ENCODE assay signal across 8 cellular contexts in genomic region chr2:130836501-130837174, GRCh38. TPM values are rescaled to one million over a fixed set of nuclear protein-coding genes. Genes with fewer than 3 reads are reported as not detected.
A peak's percentile ranks its signal among the peaks of the same experiment; 100 is the strongest.
DNase-seq lines count a peak whose midpoint lies in the region; ATAC-seq and TF ChIP-seq lines count a peak whose summit lies in the region.

A gene with protein sequence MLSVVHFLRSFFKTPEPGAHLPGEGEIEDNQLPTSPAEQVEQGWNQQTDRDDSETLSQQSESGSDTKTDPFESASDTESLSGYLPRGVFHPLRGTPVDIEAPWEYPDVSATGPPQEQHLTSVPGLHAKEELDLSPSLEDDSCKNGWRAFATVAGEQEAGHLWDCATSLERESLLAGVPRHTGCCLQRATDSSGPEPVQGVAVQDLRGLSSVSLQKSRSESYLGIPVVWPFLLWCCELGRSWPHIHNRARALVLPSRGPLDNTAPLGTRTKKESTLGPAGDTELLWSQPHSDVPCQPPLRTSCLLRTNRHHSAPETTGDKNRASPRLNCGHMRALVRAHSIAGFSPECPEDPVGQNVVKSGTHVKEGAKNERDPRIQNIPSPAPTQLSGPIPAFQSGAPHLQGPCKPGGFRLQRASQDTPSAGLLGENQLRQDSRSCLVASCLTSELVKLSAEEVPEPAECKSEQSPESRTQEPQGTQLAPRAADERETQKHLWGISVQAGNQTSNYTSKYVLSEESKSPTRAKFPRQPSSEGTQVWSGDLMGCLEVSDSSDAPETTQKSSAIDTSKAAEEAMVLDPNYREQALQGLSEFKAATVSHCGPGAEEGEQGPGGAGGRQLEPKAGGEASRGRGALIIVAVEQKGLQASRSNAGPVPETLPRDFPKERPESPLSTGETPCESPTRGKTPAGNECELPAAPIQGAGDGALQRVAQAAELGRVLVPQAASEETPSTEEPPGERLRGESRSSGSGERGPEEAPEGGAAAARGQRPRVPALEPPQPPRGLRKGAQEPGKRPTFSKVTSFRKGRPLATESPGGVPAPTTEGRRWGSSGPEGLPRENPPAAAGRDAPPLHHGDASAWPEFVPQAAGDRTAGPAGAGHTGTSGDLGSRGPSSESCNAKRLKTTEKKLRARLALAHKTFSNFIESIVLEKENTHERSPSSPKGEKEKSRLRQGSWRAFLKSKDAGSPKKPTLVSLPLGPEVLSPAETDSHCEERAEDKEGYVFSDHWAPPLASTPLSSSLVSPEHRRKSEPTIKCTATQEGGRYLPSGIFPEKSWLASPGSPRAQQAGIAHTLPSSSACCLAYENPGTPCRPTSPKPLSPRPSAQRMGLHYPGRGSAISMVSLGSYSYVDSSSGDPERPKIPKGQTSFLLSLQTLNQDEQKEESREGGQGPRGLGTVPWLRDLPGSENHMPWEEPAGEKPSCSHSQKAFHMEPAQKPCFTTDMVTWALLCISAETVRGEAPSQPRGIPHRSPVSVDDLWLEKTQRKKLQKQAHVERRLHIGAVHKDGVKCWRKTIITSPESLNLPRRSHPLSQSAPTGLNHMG (N-terminal part only) (plus strand): TSS chr2:130836914. CDS start chr2:130836954, 40 bp downstream.

- H3K9me3 Mint-ChIP-seq in activated T-cell treated with anti-CD3 and anti-CD28 coated beads, Interleukin-2, amount 50 U/mL, for 72 hours = no peaks in the 10 kb centered on the region

- no peaks in the 10 kb centered on the region for H3K27me3 ChIP-seq in right cardiac atrium (ENCODE audit: control insufficient read depth, insufficient read depth)
- peaks cover 15 to 60% (median 25%) of the 10 kb centered on the region in 3 donors for H3K27me3 ChIP-seq in sigmoid colon

- H3K27ac Mint-ChIP-seq in activated T-cell treated with anti-CD3 and anti-CD28 coated beads, Interleukin-2, amount 50 U/mL, for 72 hours = no peak within 1 kb of the TSS

- TF ChIP-seq POLR2A in sigmoid colon (IDR thresholded peaks at IDR 0.05) = no peak

- H3K9me3 ChIP-seq in right cardiac atrium (ENCODE audit: control insufficient read depth, low read length) (no peaks in the 10 kb centered on the region), sigmoid colon (no peaks in the 10 kb centered on the region)

- intact Hi-C loops in right cardiac atrium (cut with DNase I) = no loop called here
- intact Hi-C loops in sigmoid colon (cut with DNase I) = no loop called here

- no peak for TF ChIP-seq EP300 in sigmoid colon (IDR thresholded peaks at IDR 0.05)

- no peaks in the 10 kb centered on the region for H3K36me3 Mint-ChIP-seq in activated T-cell treated with anti-CD3 and anti-CD28 coated beads, Interleukin-2, amount 50 U/mL, for 72 hours (ENCODE audit: insufficient read depth in 2 of 2)

- H3K4me3 ChIP-seq in right cardiac atrium (ENCODE audit: low read length) (peak within 1 kb of the TSS; percentile 43), sigmoid colon (peak within 1 kb of the TSS in 3 of 4 donors; percentile 9 to 35 (median 15))

- ATAC-seq in HG03280 (IDR thresholded peaks at IDR 0.05; ENCODE audit: unreplicated experiment) (peak; percentile 44), right cardiac atrium (peak; percentile 66 to 67), HG02981 (IDR thresholded peaks at IDR 0.05; ENCODE audit: unreplicated experiment) (no peak)
- ATAC-seq in activated T-cell treated with anti-CD3 and anti-CD28 coated beads, Interleukin-2, amount 50 U/mL, for 72 hours (replicated peaks in 1 of 2) = peak; percentile 67 to 76

- no peak for TF ChIP-seq CTCF in sigmoid colon (IDR thresholded peaks at IDR 0.05)

- 5% methylated on average over 70 of the region's 70 CpGs for WGBS in right cardiac atrium
- 2 to 4% methylated on average over 70 of the region's 70 CpGs for WGBS in sigmoid colon, 2 donors

- peaks cover 47% of the 10 kb centered on the region for H3K27me3 Mint-ChIP-seq in activated T-cell treated with anti-CD3 and anti-CD28 coated beads, Interleukin-2, amount 50 U/mL, for 72 hours (ENCODE audit: low read depth)

- H3K27ac ChIP-seq in right cardiac atrium (ENCODE audit: low read length) (no peak within 1 kb of the TSS), sigmoid colon (no peak within 1 kb of the TSS)

- no peaks in the 10 kb centered on the region for H3K4me1 ChIP-seq in right cardiac atrium (ENCODE audit: control insufficient read depth, insufficient read depth, low read length)
- H3K4me1 ChIP-seq in sigmoid colon = peaks cover 0 to 10% (median 9%) of the 10 kb centered on the region in 4 donors

- H3K4me1 Mint-ChIP-seq in activated T-cell treated with anti-CD3 and anti-CD28 coated beads, Interleukin-2, amount 50 U/mL, for 72 hours (ENCODE audit: low read depth) = no peaks in the 10 kb centered on the region

- H3K4me3 Mint-ChIP-seq in activated T-cell treated with anti-CD3 and anti-CD28 coated beads, Interleukin-2, amount 50 U/mL, for 72 hours = peak within 1 kb of the TSS; percentile 65 to 71

- H3K36me3 ChIP-seq in sigmoid colon = no peaks in the 10 kb centered on the region

- DNase-seq in DMS79 treated with DMSO at 0.1 percent for 48 hours (lab: John Stamatoyannopoulos, UW) (peak; percentile 56), DMS79 (lab: John Stamatoyannopoulos, UW) (no peak), right cardiac atrium (peak in 1 of 3 donors; percentile 66), sigmoid colon (no peak)
- DNase-seq in activated T-cell treated with anti-CD3 and anti-CD28 coated beads, Interleukin-2, amount 50 U/mL, for 72 hours = peak; percentile 44 to 47
- DNase-seq in stimulated activated CD4-positive, alpha-beta T cell treated with anti-CD3 and anti-CD28 coated beads, Interleukin-2, amount 100 ng/mL, for 48 hours = no peak

RNA-seq across cellular contexts. Expression of the gene that starts here (rescaled TPM):
- 1 to 10 TPM in 1 of 2 donors, under 1 TPM in 1; 0.63 to 1.7 TPM for total RNA-seq in activated T-cell treated with anti-CD3 and anti-CD28 coated beads, Interleukin-2, amount 50 U/mL, for 72 hours
- total RNA-seq in right cardiac atrium (1 to 10 TPM; 1.8 to 5.2 (median 2.9) TPM), sigmoid colon (10 to 100 TPM; 15.8 to 32.4 (median 20.6) TPM)
- polyA plus RNA-seq in right cardiac atrium (2.8 TPM), sigmoid colon (1 to 10 TPM in 2 of 3 donors, not detected in 1; 1.7 to 3.0 TPM)

Comparison
In these comparisons a context has a peak if more than half of its experiments do, and no peak if none do; other contexts are left out.
1. DNase-seq: peak in DMS79 treated with DMSO at 0.1 percent for 48 hours (single experiment) and activated T-cell treated with anti-CD3 and anti-CD28 coated beads, Interleukin-2, amount 50 U/mL, for 72 hours (2 of 2); none in DMS79 (single experiment), sigmoid colon (single experiment) and stimulated activated CD4-positive, alpha-beta T cell treated with anti-CD3 and anti-CD28 coated beads, Interleukin-2, amount 100 ng/mL, for 48 hours (0 of 2).